ENCODE assay signal across 24 cellular contexts in genomic region chr7:146387140-146387539, GRCh38.
A peak's percentile ranks its signal among the peaks of the same experiment; 100 is the strongest.
DNase-seq lines count a peak whose midpoint lies in the region; ATAC-seq and TF ChIP-seq lines count a peak whose summit lies in the region.
"Had no signal": no experiment of that assay in that cellular context is flagged by ENCODE, and none has a peak within 500 bp of the region (broad histone marks: within the 10 kb centered on the region; RNA-seq: fewer than 3 reads in every experiment).

No MANE protein-coding gene starts in this region.

- peaks cover 0 to 4% of the 10 kb centered on the region in 2 donors for H3K9me3 Mint-ChIP-seq in stimulated activated naive CD8-positive, alpha-beta T cell treated with anti-CD3 and anti-CD28 coated beads, Interleukin-15, amount 100 ng/mL, for 72 hours

- no peaks in the 10 kb centered on the region for H3K36me3 Mint-ChIP-seq in T-helper 17 cell (ENCODE audit: low read depth)
- H3K36me3 Mint-ChIP-seq: CD14-positive monocyte; CD4-positive, alpha-beta memory T cell; CD4-positive, CD25-positive, alpha-beta regulatory T cell; CD8-positive, alpha-beta memory T cell had no signal

- H3K27me3 Mint-ChIP-seq in stimulated activated naive CD8-positive, alpha-beta T cell treated with anti-CD3 and anti-CD28 coated beads, Interleukin-15, amount 100 ng/mL, for 72 hours: no peaks in the 10 kb centered on the region
- no peaks in the 10 kb centered on the region for H3K27me3 Mint-ChIP-seq in T-helper 17 cell
- H3K27me3 Mint-ChIP-seq: CD4-positive, alpha-beta memory T cell; CD4-positive, CD25-positive, alpha-beta regulatory T cell; CD8-positive, alpha-beta memory T cell had no signal

- 0 out of 2 replicates have a peak, but pooled peaks cover 3% of the 10 kb centered on the region for H3K4me1 ChIP-seq in MM.1S (ENCODE audit: low read length)
- H3K4me1 ChIP-seq: BE2C had no signal

- H2AFZ ChIP-seq in MM.1S (ENCODE audit: low read length): peak overlapping the region; percentile 6; the same call in 1 of the 2 replicates

- H3K9ac ChIP-seq in MM.1S (ENCODE audit: low read length): no peak overlapping the region
- H3K9ac ChIP-seq: BLaER1 had no signal

- no peaks in the 10 kb centered on the region for H4K20me1 ChIP-seq in MM.1S (ENCODE audit: insufficient read depth, low read length)
- H4K20me1 ChIP-seq: BLaER1 had no signal

- no peaks in the 10 kb centered on the region for H3K36me3 ChIP-seq in MM.1S (replicated peaks; ENCODE audit: insufficient read depth, low read length)
- H3K36me3 ChIP-seq: BE2C, BLaER1 had no signal

- H3K27ac Mint-ChIP-seq in stimulated activated naive CD8-positive, alpha-beta T cell treated with anti-CD3 and anti-CD28 coated beads, Interleukin-15, amount 100 ng/mL, for 72 hours: no peak overlapping the region
- H3K27ac Mint-ChIP-seq in T-helper 17 cell: no peak overlapping the region
- H3K27ac Mint-ChIP-seq: CD14-positive monocyte; CD4-positive, alpha-beta memory T cell; CD4-positive, CD25-positive, alpha-beta regulatory T cell; CD8-positive, alpha-beta memory T cell had no signal

- no peaks in the 10 kb centered on the region for H3K4me1 Mint-ChIP-seq in stimulated activated naive CD8-positive, alpha-beta T cell treated with anti-CD3 and anti-CD28 coated beads, Interleukin-15, amount 100 ng/mL, for 72 hours
- H3K4me1 Mint-ChIP-seq in T-helper 17 cell: no peaks in the 10 kb centered on the region
- H3K4me1 Mint-ChIP-seq: CD14-positive monocyte; CD4-positive, alpha-beta memory T cell; CD4-positive, CD25-positive, alpha-beta regulatory T cell; CD8-positive, alpha-beta memory T cell had no signal

- no peaks in the 10 kb centered on the region for H3F3A ChIP-seq in MM.1S (ENCODE audit: insufficient read depth, low read length)

- ATAC-seq in stimulated activated naive CD8-positive, alpha-beta T cell treated with anti-CD3 and anti-CD28 coated beads, Interleukin-15, amount 100 ng/mL, for 72 hours: no peak
- ATAC-seq in T-helper 17 cell: no peak
- ATAC-seq: GM12878 had no signal

- peak; percentile 5 for DNase-seq in HT1080 (ENCODE audit: low read depth)
- peak; percentile 37 for DNase-seq in MM.1S
- peak; percentile 2 for DNase-seq in epithelial cell of esophagus (ENCODE audit: low read depth)
- no peak for DNase-seq in iPS-NIHi11 (ENCODE audit: low spot score)
- no peak for DNase-seq in stimulated activated naive CD8-positive, alpha-beta T cell treated with anti-CD3 and anti-CD28 coated beads, Interleukin-15, amount 100 ng/mL, for 72 hours
- DNase-seq in T-helper 17 cell: no peak
- DNase-seq: 8988T; ACHN; BE2C; C1 segment of cervical spinal cord; CD4-positive, alpha-beta memory T cell; CD4-positive, CD25-positive, alpha-beta regulatory T cell; CD8-positive, alpha-beta memory T cell; COR-L47; DMS 273 treated with DMSO at 0.1 percent for 48 hours; DMS153; DMS53; DMS79; DND-41; EL; GDM1 had no signal

- H3K9me3 ChIP-seq in MM.1S (replicated peaks; ENCODE audit: insufficient read depth, low read length): no peaks in the 10 kb centered on the region
- H3K9me3 ChIP-seq in T-helper 17 cell (ENCODE audit: control insufficient read depth, low read length, poor library complexity, severe bottlenecking): no peaks in the 10 kb centered on the region
- H3K9me3 ChIP-seq: BE2C, BLaER1 had no signal

- H3K4me3 ChIP-seq in MM.1S (ENCODE audit: low read length): no peak overlapping the region
- H3K4me3 ChIP-seq in epithelial cell of esophagus (ENCODE audit: low read length): no peak overlapping the region
- H3K4me3 ChIP-seq: BLaER1, GM12878 had no signal

- H3K27me3 ChIP-seq in MM.1S (replicated peaks; ENCODE audit: insufficient read depth, low read length): no peaks in the 10 kb centered on the region
- H3K27me3 ChIP-seq: BE2C, BLaER1 had no signal

- no peaks in the 10 kb centered on the region for H3K79me2 ChIP-seq in MM.1S (ENCODE audit: low read length)

- no peak for TF ChIP-seq CTCF in MM.1S (IDR thresholded peaks at IDR 0.05; ENCODE audit: low read length)
- TF ChIP-seq CTCF in epithelial cell of esophagus (IDR thresholded peaks at IDR 0.05; ENCODE audit: insufficient read depth, low read depth, low read length, missing control alignments): no peak

- H3K9me2 ChIP-seq in MM.1S (replicated peaks; ENCODE audit: insufficient read depth, low read length): no peaks in the 10 kb centered on the region

- H3K4me3 Mint-ChIP-seq in stimulated activated naive CD8-positive, alpha-beta T cell treated with anti-CD3 and anti-CD28 coated beads, Interleukin-15, amount 100 ng/mL, for 72 hours: no peak overlapping the region
- no peak overlapping the region for H3K4me3 Mint-ChIP-seq in T-helper 17 cell
- H3K4me3 Mint-ChIP-seq: CD14-positive monocyte; CD4-positive, alpha-beta memory T cell; CD4-positive, CD25-positive, alpha-beta regulatory T cell had no signal

- no peak overlapping the region for H3K27ac ChIP-seq in MM.1S (ENCODE audit: low read length)
- H3K27ac ChIP-seq: BLaER1 had no signal

- no peak overlapping the region for H3K4me2 ChIP-seq in MM.1S (ENCODE audit: low read depth, low read length)
- H3K4me2 ChIP-seq: BLaER1 had no signal

Comparison
In these comparisons a context has a peak if more than half of its experiments do, and no peak if none do; other contexts are left out.
1. DNase-seq: peak in HT1080 (single experiment), MM.1S (single experiment) and epithelial cell of esophagus (single experiment); none in iPS-NIHi11 (single experiment), stimulated activated naive CD8-positive, alpha-beta T cell treated with anti-CD3 and anti-CD28 coated beads, Interleukin-15, amount 100 ng/mL, for 72 hours (0 of 2) and T-helper 17 cell (0 of 3).